In genomic region chr3:177256991-177257390, GRCh38 we compare ENCODE assay signal across 12 cellular contexts.
"Had no signal": no experiment of that assay in that cellular context is flagged by ENCODE, and none has a peak within 500 bp of the region (broad histone marks: within the 10 kb centered on the region; RNA-seq: fewer than 3 reads in every experiment).

No MANE protein-coding gene starts in this region.

- H3K27ac ChIP-seq: colonic mucosa, gastroesophageal sphincter, ovary, skin epidermis, stomach, thoracic aorta, WERI-Rb-1 had no signal

- DNase-seq: activated CD4-positive, alpha-beta T cell treated with anti-CD3 and anti-CD28 coated beads for 36 hours; activated naive CD4-positive, alpha-beta T cell treated with anti-CD3 and anti-CD28 coated beads, Interleukin-2, amount 10 ng/mL, durations not matched to agents 7 days and 5 days; colonic mucosa; ovary; retina; stimulated activated CD4-positive, alpha-beta T cell treated with anti-CD3 and anti-CD28 coated beads, Interleukin-4, amount 100 ng/mL, for 4 hours; stomach; T-helper 9 cell; WERI-Rb-1 had no signal

- H3K4me1 ChIP-seq: colonic mucosa, gastroesophageal sphincter, stomach had no signal

- ATAC-seq: activated CD4-positive, alpha-beta T cell treated with anti-CD3 and anti-CD28 coated beads for 36 hours; gastroesophageal sphincter had no signal

- H3K9me3 ChIP-seq: colonic mucosa, gastroesophageal sphincter, ovary, stomach, thoracic aorta had no signal

- H3K4me3 ChIP-seq: colonic mucosa, gastroesophageal sphincter, ovary, skin epidermis, stomach, thoracic aorta had no signal

- H3K27me3 ChIP-seq: colonic mucosa, gastroesophageal sphincter, ovary, stomach had no signal

- H3K36me3 ChIP-seq: colonic mucosa, gastroesophageal sphincter, ovary, stomach, thoracic aorta, WERI-Rb-1 had no signal
